2 cellular contexts compared by ENCODE assay signal in genomic region chr3:8865697-8866096, GRCh38.
TF ChIP-seq lines count a peak whose summit lies in the region.

No MANE protein-coding gene starts in this region.

TF ChIP-seq in GM12891, 5 proteins besides CTCF, POLR2A, EP300 and RAD21:
- TF ChIP-seq POLR2AphosphoS5 (IDR thresholded peaks at IDR 0.05; ENCODE audit: low read depth, low read length) (no peak), TAF1 (IDR thresholded peaks at IDR 0.05; ENCODE audit: low read depth, low read length) (no peak), PAX5 (IDR thresholded peaks at IDR 0.05; ENCODE audit: insufficient read depth, low read length, severe bottlenecking) (no peak), SPI1 (IDR thresholded peaks at IDR 0.05; ENCODE audit: low read depth, low read length) (no peak), POU2F2 (IDR thresholded peaks at IDR 0.05; ENCODE audit: low read depth, low read length) (no peak)
TF ChIP-seq in GM12891: peak in this region for 0.

TF ChIP-seq in IMR-90, 13 proteins besides CTCF, POLR2A, EP300 and RAD21:
- TF ChIP-seq FOS (IDR thresholded peaks at IDR 0.05; ENCODE audit: low read depth, low read length) (no peak), CEBPB (IDR thresholded peaks at IDR 0.05; ENCODE audit: low read depth, low read length) (no peak), CHD1 (IDR thresholded peaks at IDR 0.05; ENCODE audit: low read depth, low read length) (no peak), RCOR1 (IDR thresholded peaks at IDR 0.05; ENCODE audit: insufficient replicate concordance, low read length) (no peak), MXI1 (IDR thresholded peaks at IDR 0.05; ENCODE audit: borderline replicate concordance, low read depth, low read length) (no peak), BHLHE40 (IDR thresholded peaks at IDR 0.05; ENCODE audit: low read depth, low read length) (no peak), MAFK (IDR thresholded peaks at IDR 0.05; ENCODE audit: low read depth, low read length) (no peak), MAZ (IDR thresholded peaks at IDR 0.05; ENCODE audit: borderline replicate concordance, low read depth, low read length) (no peak), ELK1 (IDR thresholded peaks at IDR 0.05; ENCODE audit: borderline replicate concordance, low read depth, low read length) (no peak), RFX5 (IDR thresholded peaks at IDR 0.05; ENCODE audit: low read depth, low read length) (no peak), USF2 (IDR thresholded peaks at IDR 0.05; ENCODE audit: low read depth, low read length) (no peak), NFE2L2 (IDR thresholded peaks at IDR 0.05; ENCODE audit: low read depth, low read length) (no peak), SMC3 (IDR thresholded peaks at IDR 0.05; ENCODE audit: low read depth, low read length) (no peak)
